26 cellular contexts compared by ENCODE assay signal in the genomic region with DNA sequence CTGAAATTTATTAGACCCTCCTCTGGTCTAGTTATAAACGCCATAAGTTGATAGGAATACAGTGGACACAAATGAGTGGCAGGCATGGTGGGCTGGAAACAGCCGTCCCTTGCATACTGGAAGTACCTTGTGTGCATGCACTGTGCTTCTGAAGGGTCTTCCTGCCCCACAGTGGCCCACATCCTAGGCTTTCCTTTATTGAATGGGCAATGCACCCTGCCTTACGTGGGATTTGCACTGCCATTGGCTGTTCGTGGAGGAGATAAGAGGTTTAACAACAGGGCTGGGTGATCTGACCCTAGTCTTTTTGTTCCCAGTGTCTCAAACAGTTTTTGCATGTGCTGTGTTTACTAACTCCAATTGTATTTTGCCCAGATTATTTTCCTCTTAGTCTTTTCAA.
"Had no signal": no experiment of that assay in that cellular context is flagged by ENCODE, and none has a peak within 500 bp of the region (broad histone marks: within the 10 kb centered on the region; RNA-seq: fewer than 3 reads in every experiment).

No MANE protein-coding gene starts in this region.

- FAIRE-seq: TTC549 had no signal

- H3K27me3 ChIP-seq: adrenal gland, ascending aorta, brain microvascular endothelial cell, gastrocnemius medialis, right lobe of liver, stomach, transverse colon had no signal

- H3K4me1 Mint-ChIP-seq: activated T-helper 17 cell treated with anti-CD3 and anti-CD28 coated beads, Interleukin-2, amount 50 U/mL, for 72 hours had no signal

- H3K4me3 ChIP-seq: adrenal gland, ascending aorta, esophagus squamous epithelium, gastrocnemius medialis, heart left ventricle, right lobe of liver, skin epidermis, stomach, suprapubic skin, transverse colon had no signal

- H3K27ac Mint-ChIP-seq: activated naive CD8-positive, alpha-beta T cell; activated T-cell treated with anti-CD3 and anti-CD28 coated beads, Interleukin-2, amount 50 U/mL, for 24 hours; activated T-helper 17 cell treated with anti-CD3 and anti-CD28 coated beads, Interleukin-2, amount 50 U/mL, for 72 hours; effector memory CD8-positive, alpha-beta T cell; nephron progenitor cell; stimulated activated memory B cell treated with anti-CD40 and anti-IgM and Interleukin-4, amounts not matched to agents 10 μg/mL and 1 μg/mL and 100 μg/mL, for 72 hours had no signal

- H3K36me3 Mint-ChIP-seq: activated naive CD8-positive, alpha-beta T cell; stimulated activated memory B cell treated with anti-CD40 and anti-IgM and Interleukin-4, amounts not matched to agents 10 μg/mL and 1 μg/mL and 100 μg/mL, for 72 hours had no signal

- H3K36me3 ChIP-seq: adrenal gland, ascending aorta, brain microvascular endothelial cell, esophagus squamous epithelium, gastrocnemius medialis, heart left ventricle, right lobe of liver, stomach, suprapubic skin, transverse colon had no signal

- ATAC-seq: activated T-helper 17 cell treated with anti-CD3 and anti-CD28 coated beads, Interleukin-2, amount 50 U/mL, for 72 hours; effector memory CD8-positive, alpha-beta T cell; gastrocnemius medialis had no signal

- H3K4me1 ChIP-seq: adrenal gland, ascending aorta, esophagus squamous epithelium, gastrocnemius medialis, heart left ventricle, right lobe of liver, suprapubic skin had no signal

- H3K9me3 ChIP-seq: adrenal gland, ascending aorta, esophagus squamous epithelium, gastrocnemius medialis, right lobe of liver, stomach, suprapubic skin, transverse colon had no signal

- H3K4me3 Mint-ChIP-seq: activated naive CD8-positive, alpha-beta T cell; activated T-cell treated with anti-CD3 and anti-CD28 coated beads, Interleukin-2, amount 50 U/mL, for 24 hours; activated T-helper 17 cell treated with anti-CD3 and anti-CD28 coated beads, Interleukin-2, amount 50 U/mL, for 72 hours; effector memory CD8-positive, alpha-beta T cell; nephron progenitor cell; stimulated activated memory B cell treated with anti-CD40 and anti-IgM and Interleukin-4, amounts not matched to agents 10 μg/mL and 1 μg/mL and 100 μg/mL, for 72 hours had no signal

- DNase-seq: activated CD8-positive, alpha-beta memory T cell treated with anti-CD3 and anti-CD28 coated beads for 24 hours; activated CD8-positive, alpha-beta memory T cell treated with anti-CD3 and anti-CD28 coated beads, Interleukin-2, amount 50 U/mL, for 4 hours; activated naive CD4-positive, alpha-beta T cell; activated T-cell treated with anti-CD3 and anti-CD28 coated beads, Interleukin-2, amount 50 U/mL, for 24 hours; brain microvascular endothelial cell; central memory CD4-positive, alpha-beta T cell; effector memory CD8-positive, alpha-beta T cell; esophagus squamous epithelium; gastrocnemius medialis; mesenchymal stem cell; nephron progenitor cell; occipital lobe; posterior cingulate gyrus; right lobe of liver; T-helper 1 cell had no signal

- H3K9me3 Mint-ChIP-seq: activated T-cell treated with anti-CD3 and anti-CD28 coated beads, Interleukin-2, amount 50 U/mL, for 24 hours; activated T-helper 17 cell treated with anti-CD3 and anti-CD28 coated beads, Interleukin-2, amount 50 U/mL, for 72 hours; effector memory CD8-positive, alpha-beta T cell; stimulated activated memory B cell treated with anti-CD40 and anti-IgM and Interleukin-4, amounts not matched to agents 10 μg/mL and 1 μg/mL and 100 μg/mL, for 72 hours had no signal

- H3K27ac ChIP-seq: adrenal gland, ascending aorta, brain microvascular endothelial cell, esophagus squamous epithelium, gastrocnemius medialis, right lobe of liver, suprapubic skin, transverse colon had no signal
